Comparison of ENCODE assay signal across 1 cellular context in the genomic region with DNA sequence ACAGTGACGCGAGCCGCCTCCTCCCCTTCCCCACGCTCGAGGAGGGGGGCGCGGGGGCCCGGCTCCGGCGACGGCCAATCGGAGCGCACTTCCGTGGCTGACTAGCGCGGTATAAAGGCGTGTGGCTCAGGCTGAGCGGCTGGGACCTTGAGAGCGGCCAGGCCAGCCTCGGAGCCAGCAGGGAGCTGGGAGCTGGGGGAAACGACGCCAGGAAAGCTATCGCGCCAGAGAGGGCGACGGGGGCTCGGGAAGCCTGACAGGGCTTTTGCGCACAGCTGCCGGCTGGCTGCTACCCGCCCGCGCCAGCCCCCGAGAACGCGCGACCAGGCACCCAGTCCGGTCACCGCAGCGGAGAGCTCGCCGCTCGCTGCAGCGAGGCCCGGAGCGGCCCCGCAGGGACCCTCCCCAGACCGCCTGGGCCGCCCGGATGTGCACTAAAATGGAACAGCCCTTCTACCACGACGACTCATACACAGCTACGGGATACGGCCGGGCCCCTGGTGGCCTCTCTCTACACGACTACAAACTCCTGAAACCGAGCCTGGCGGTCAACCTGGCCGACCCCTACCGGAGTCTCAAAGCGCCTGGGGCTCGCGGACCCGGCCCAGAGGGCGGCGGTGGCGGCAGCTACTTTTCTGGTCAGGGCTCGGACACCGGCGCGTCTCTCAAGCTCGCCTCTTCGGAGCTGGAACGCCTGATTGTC.
TF ChIP-seq lines count a peak whose summit lies in the region.

A gene (plus strand): TSS at position 142 of the 703 bp plus-strand sequence. CDS start 286 bp downstream, at position 428.

TF ChIP-seq in HEK293, 187 proteins besides CTCF, POLR2A, EP300 and RAD21 (continued from another document):
- TF ChIP-seq ZBTB17 (tag by site-specific recombination; IDR thresholded peaks at IDR 0.05) (peak; percentile 78), ZNF10 (tag by site-specific recombination; IDR thresholded peaks at IDR 0.05) (0 out of 2 replicates have a peak, but pooled peaks have one; percentile 26), IKZF3 (tag by site-specific recombination; IDR thresholded peaks at IDR 0.05) (peak; percentile 90), GLIS2 (tag by site-specific recombination; IDR thresholded peaks at IDR 0.05) (no peak), SP7 (tag by site-specific recombination; IDR thresholded peaks at IDR 0.05) (peak; percentile 79), ZNF341 (tag by site-specific recombination; IDR thresholded peaks at IDR 0.05; ENCODE audit: low read depth) (peak; percentile 94), HOXD13 (CRISPR knock-in tag; IDR thresholded peaks at IDR 0.05; ENCODE audit: borderline replicate concordance) (0 out of 2 replicates have a peak, but pooled peaks have one; percentile 8), ZNF747 (tag by site-specific recombination; IDR thresholded peaks at IDR 0.05) (peak; percentile 51; the same call in 1 of the 2 replicates), ZBTB7A (tag by site-specific recombination; IDR thresholded peaks at IDR 0.05; ENCODE audit: low read depth) (0 out of 2 replicates have a peak, but pooled peaks have one; percentile 11), ZNF555 (tag by site-specific recombination; conservative IDR thresholded peaks at IDR 0.05) (no peak), ZNF596 (tag by site-specific recombination; IDR thresholded peaks at IDR 0.05) (peak; percentile 36; the same call in 1 of the 2 replicates), YY1 (tag by site-specific recombination; IDR thresholded peaks at IDR 0.05) (0 out of 2 replicates have a peak, but pooled peaks have one; percentile 49), ZBTB48 (tag by site-specific recombination; IDR thresholded peaks at IDR 0.05) (peak; percentile 73), ZNF416 (tag by site-specific recombination; IDR thresholded peaks at IDR 0.05) (no peak), ZNF473 (tag by site-specific recombination; IDR thresholded peaks at IDR 0.05) (no peak)
- TF ChIP-seq, protein P1, sequence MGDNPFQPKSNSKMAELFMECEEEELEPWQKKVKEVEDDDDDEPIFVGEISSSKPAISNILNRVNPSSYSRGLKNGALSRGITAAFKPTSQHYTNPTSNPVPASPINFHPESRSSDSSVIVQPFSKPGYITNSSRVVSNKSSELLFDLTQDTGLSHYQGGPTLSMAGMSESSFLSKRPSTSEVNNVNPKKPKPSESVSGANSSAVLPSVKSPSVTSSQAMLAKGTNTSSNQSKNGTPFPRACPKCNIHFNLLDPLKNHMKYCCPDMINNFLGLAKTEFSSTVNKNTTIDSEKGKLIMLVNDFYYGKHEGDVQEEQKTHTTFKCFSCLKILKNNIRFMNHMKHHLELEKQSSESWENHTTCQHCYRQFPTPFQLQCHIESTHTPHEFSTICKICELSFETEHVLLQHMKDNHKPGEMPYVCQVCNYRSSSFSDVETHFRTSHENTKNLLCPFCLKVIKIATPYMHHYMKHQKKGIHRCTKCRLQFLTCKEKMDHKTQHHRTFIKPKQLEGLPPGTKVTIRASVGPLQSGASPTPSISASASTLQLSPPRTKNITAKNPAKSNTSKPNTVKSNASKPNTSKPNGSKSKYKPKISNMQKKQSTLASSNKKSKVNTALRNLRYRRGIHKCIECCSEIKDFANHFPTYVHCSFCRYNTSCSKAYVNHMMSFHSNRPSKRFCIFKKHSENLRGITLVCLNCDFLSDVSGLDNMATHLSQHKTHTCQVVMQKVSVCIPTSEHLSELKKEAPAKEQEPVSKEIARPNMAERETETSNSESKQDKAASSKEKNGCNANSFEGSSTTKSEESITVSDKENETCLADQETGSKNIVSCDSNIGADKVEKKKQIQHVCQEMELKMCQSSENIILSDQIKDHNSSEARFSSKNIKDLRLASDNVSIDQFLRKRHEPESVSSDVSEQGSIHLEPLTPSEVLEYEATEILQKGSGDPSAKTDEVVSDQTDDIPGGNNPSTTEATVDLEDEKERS (tag by site-specific recombination; IDR thresholded peaks at IDR 0.05) = no peak
- TF ChIP-seq, protein P2, sequence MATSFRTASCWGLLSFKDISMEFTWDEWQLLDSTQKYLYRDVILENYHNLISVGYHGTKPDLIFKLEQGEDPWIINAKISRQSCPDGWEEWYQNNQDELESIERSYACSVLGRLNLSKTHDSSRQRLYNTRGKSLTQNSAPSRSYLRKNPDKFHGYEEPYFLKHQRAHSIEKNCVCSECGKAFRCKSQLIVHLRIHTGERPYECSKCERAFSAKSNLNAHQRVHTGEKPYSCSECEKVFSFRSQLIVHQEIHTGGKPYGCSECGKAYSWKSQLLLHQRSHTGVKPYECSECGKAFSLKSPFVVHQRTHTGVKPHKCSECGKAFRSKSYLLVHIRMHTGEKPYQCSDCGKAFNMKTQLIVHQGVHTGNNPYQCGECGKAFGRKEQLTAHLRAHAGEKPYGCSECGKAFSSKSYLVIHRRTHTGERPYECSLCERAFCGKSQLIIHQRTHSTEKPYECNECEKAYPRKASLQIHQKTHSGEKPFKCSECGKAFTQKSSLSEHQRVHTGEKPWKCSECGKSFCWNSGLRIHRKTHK (tag by site-specific recombination; IDR thresholded peaks at IDR 0.05) = no peak
- TF ChIP-seq, protein P3, sequence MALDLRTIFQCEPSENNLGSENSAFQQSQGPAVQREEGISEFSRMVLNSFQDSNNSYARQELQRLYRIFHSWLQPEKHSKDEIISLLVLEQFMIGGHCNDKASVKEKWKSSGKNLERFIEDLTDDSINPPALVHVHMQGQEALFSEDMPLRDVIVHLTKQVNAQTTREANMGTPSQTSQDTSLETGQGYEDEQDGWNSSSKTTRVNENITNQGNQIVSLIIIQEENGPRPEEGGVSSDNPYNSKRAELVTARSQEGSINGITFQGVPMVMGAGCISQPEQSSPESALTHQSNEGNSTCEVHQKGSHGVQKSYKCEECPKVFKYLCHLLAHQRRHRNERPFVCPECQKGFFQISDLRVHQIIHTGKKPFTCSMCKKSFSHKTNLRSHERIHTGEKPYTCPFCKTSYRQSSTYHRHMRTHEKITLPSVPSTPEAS (tag by site-specific recombination; IDR thresholded peaks at IDR 0.05) = no peak
- TF ChIP-seq, protein P4, sequence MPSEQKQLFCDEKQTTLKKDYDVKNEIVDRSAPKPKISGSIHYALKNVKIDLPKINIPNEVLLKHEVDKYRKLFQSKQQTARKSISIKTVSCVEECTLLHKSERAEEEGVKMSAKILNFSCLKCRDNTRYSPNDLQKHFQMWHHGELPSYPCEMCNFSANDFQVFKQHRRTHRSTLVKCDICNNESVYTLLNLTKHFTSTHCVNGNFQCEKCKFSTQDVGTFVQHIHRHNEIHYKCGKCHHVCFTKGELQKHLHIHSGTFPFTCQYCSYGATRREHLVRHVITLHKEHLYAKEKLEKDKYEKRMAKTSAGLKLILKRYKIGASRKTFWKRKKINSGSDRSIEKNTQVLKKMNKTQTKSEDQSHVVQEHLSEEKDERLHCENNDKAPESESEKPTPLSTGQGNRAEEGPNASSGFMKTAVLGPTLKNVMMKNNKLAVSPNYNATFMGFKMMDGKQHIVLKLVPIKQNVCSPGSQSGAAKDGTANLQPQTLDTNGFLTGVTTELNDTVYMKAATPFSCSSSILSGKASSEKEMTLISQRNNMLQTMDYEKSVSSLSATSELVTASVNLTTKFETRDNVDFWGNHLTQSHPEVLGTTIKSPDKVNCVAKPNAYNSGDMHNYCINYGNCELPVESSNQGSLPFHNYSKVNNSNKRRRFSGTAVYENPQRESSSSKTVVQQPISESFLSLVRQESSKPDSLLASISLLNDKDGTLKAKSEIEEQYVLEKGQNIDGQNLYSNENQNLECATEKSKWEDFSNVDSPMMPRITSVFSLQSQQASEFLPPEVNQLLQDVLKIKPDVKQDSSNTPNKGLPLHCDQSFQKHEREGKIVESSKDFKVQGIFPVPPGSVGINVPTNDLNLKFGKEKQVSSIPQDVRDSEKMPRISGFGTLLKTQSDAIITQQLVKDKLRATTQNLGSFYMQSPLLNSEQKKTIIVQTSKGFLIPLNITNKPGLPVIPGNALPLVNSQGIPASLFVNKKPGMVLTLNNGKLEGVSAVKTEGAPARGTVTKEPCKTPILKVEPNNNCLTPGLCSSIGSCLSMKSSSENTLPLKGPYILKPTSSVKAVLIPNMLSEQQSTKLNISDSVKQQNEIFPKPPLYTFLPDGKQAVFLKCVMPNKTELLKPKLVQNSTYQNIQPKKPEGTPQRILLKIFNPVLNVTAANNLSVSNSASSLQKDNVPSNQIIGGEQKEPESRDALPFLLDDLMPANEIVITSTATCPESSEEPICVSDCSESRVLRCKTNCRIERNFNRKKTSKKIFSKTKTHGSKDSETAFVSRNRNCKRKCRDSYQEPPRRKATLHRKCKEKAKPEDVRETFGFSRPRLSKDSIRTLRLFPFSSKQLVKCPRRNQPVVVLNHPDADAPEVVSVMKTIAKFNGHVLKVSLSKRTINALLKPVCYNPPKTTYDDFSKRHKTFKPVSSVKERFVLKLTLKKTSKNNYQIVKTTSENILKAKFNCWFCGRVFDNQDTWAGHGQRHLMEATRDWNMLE (tag by site-specific recombination; conservative IDR thresholded peaks at IDR 0.05; ENCODE audit: low read depth) = no peak
